In the genomic region with DNA sequence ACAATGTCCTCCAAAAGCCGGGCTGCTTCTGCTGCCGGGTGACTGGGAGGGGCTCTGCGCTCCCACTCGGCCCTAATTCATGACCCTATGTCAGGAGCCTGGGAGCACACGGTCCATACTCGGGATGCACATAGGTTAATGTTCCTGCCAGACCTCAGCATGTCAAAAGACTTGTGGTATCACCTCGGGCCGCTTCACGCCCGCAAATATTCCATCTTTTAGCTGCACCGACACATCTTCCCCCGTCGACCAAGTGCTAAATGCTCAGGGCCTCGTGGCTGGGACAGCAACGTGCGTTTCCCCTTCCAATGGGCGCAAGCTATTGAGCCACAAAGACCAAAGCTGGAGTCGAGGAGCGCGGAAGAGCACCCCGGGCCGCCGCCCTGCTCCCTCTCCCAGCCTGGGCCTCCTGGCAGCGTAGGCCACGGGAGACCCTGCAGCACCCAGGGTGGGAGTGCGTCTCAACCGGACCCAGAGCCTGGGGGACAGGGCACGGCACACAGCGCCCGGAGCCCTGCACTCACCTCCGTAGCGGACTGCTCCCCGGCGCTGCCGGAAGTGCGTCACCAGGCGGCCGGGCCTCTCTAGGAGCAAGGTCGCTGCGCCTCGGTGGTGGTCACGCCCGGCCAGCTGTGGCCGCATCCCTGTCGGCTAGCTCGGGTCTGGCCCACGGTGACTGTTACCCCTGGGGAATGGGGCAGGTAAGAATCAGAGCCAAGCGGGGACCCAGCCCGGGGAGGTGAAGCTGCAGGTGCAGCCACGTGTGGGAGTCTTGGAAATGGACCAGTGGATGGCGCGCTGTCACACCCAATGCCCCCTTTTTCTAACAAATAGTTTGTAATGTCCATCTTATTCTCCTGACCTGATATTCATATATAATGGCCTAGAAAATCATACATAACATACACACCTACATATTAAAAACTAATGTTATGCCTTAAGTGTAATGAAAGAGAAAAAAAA, we compare ENCODE assay signal across 8 cellular contexts. TPM values are rescaled to one million over a fixed set of nuclear protein-coding genes. Genes with fewer than 3 reads are reported as not detected.
DNase-seq lines count a peak whose midpoint lies in the region; ATAC-seq, FAIRE-seq and TF ChIP-seq lines count a peak whose summit lies in the region.

A gene (minus strand): TSS at position 562 of the 963 bp plus-strand sequence. CDS start 5,451 bp downstream, outside the sequence.

- H3K4me2 ChIP-seq in endothelial cell of umbilical vein (ENCODE audit: insufficient read depth, low read length): peak within 1 kb of the TSS; percentile 84

- H3K27me3 ChIP-seq in endothelial cell of umbilical vein (ENCODE audit: control insufficient read depth in 2 of 2, insufficient read depth in 2 of 2, low read length in 2 of 2): no peaks in the 10 kb centered on the region

- peak within 1 kb of the TSS; percentile 96 for H2AFZ ChIP-seq in endothelial cell of umbilical vein (ENCODE audit: low read depth, low read length)

- H3K4me1 ChIP-seq in endothelial cell of umbilical vein (ENCODE audit: control insufficient read depth, extremely low read depth, insufficient read depth, low read length): peaks cover 15% of the 10 kb centered on the region

- peak; percentile 87 for FAIRE-seq in endothelial cell of umbilical vein (lab: Jason Lieb, UNC)

- H3K9ac ChIP-seq in endothelial cell of umbilical vein (replicated peaks; ENCODE audit: extremely low read depth, insufficient read depth, low read length): peak within 1 kb of the TSS; percentile 84

- TSS peak; percentile 74 for BruUV-seq in endothelial cell of umbilical vein (replicated peaks; lab: Mats Ljungman, UMichigan)

- no peaks in the 10 kb centered on the region for H4K20me1 ChIP-seq in endothelial cell of umbilical vein (replicated peaks; ENCODE audit: control insufficient read depth, extremely low read depth, insufficient read depth, low read length)

- no peaks in the 10 kb centered on the region for H3K36me3 ChIP-seq in endothelial cell of umbilical vein (ENCODE audit: control insufficient read depth in 2 of 2, extremely low read depth in 1 of 2, insufficient read depth in 2 of 2, low read length in 2 of 2)

- CTCF ChIA-PET in endothelial cell of umbilical vein (lab: Charles Lee): interaction anchor here (0.7 to 1.4 kb wide), 6 partner anchors 17 to 150 kb away, joined by 4 to 9 read pairs (median 4); no protein-coding TSS in a partner anchor

- peak within 1 kb of the TSS; percentile 46 to 94 (median 82) for H3K4me3 ChIP-seq in endothelial cell of umbilical vein (replicated peaks in 1 of 3; ENCODE audit: insufficient read depth in 1 of 3, low read depth in 1 of 3, low read length in 3 of 3)

- dilution Hi-C loops in endothelial cell of umbilical vein (cut with MboI; ENCODE audit: extremely low pct_ligation_motif_present, low sequenced_read_pairs): no loop called here

- DNase-seq in CMK (ENCODE audit: low read depth) (peak; percentile 49), NOMO-1 treated with dmso at 0.1 percent for 144 hours (lab: John Stamatoyannopoulos, UW; ENCODE audit: unreplicated experiment) (peak; percentile 34), activated T-cell treated with anti-CD3 and anti-CD28 coated beads for 1 hour (ENCODE audit: low read depth) (peak; percentile 66), endothelial cell of umbilical vein (ENCODE audit: low read depth, low spot score) (peak; percentile 76), middle frontal gyrus (ENCODE audit: extremely low spot score, low spot score) (peak; percentile 52)
- peak; percentile 47 to 63 for DNase-seq in stimulated activated CD8-positive, alpha-beta memory T cell treated with anti-CD3 and anti-CD28 coated beads, Interleukin-2, amount 100 ng/mL, for 1 hour (ENCODE audit: low read depth in 2 of 2)

- ATAC-seq in GM19395 (IDR thresholded peaks at IDR 0.05; ENCODE audit: unreplicated experiment): peak; percentile 94
- peak; percentile 96 for ATAC-seq in HG03558 (IDR thresholded peaks at IDR 0.05; ENCODE audit: extremely low read depth, unreplicated experiment)

- intact Hi-C loops in endothelial cell of umbilical vein (cut with micrococcal nuclease): loop anchor here (1.0 kb wide), 1 partner anchor 22 kb away; no protein-coding TSS in a partner anchor

- no peaks in the 10 kb centered on the region for H3K9me3 ChIP-seq in endothelial cell of umbilical vein (replicated peaks; ENCODE audit: control insufficient read depth, insufficient read depth, low read length)

- peak; percentile 89 for TF ChIP-seq POLR2A in endothelial cell of umbilical vein (IDR thresholded peaks at IDR 0.05; ENCODE audit: low read depth, low read length)

- H3K79me2 ChIP-seq in endothelial cell of umbilical vein (ENCODE audit: control insufficient read depth, insufficient read depth, low read length): peaks cover 4% of the 10 kb centered on the region

- POLR2A ChIA-PET in endothelial cell of umbilical vein (lab: Charles Lee): interaction anchor here (1.3 kb wide), 1 partner anchor 22 kb away, joined by 8 read pairs; no protein-coding TSS in a partner anchor

- no peak for TF ChIP-seq CTCF in endothelial cell of umbilical vein (IDR thresholded peaks at IDR 0.05; ENCODE audit: extremely low read depth in 1 of 2, insufficient read depth in 1 of 2, low read depth in 1 of 2, low read length in 2 of 2)

- peak within 1 kb of the TSS; percentile 57 for H3K27ac ChIP-seq in endothelial cell of umbilical vein (ENCODE audit: insufficient read depth, low read depth, low read length)

- H3K9me1 ChIP-seq in endothelial cell of umbilical vein (replicated peaks; ENCODE audit: control insufficient read depth, extremely low read depth, insufficient read depth, low read length): no peaks in the 10 kb centered on the region

TF ChIP-seq in endothelial cell of umbilical vein, 7 proteins besides CTCF, POLR2A, EP300 and RAD21:
- TF ChIP-seq FOS (IDR thresholded peaks at IDR 0.05; ENCODE audit: borderline replicate concordance, insufficient read depth, low read length): no peak
- TF ChIP-seq, protein P1, sequence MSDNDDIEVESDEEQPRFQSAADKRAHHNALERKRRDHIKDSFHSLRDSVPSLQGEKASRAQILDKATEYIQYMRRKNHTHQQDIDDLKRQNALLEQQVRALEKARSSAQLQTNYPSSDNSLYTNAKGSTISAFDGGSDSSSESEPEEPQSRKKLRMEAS (IDR thresholded peaks at IDR 0.05; ENCODE audit: insufficient read depth, insufficient read length): peak; percentile 10
- TF ChIP-seq GATA2 (IDR thresholded peaks at IDR 0.05; ENCODE audit: insufficient read depth, insufficient read length, low read depth, low read length): no peak
- TF ChIP-seq MYC (IDR thresholded peaks at IDR 0.05; ENCODE audit: low read depth, low read length): no peak
- TF ChIP-seq POLR2AphosphoS5 (IDR thresholded peaks at IDR 0.05; ENCODE audit: insufficient read depth, low read depth, low read length): peak; percentile 95
TF ChIP-seq in endothelial cell of umbilical vein: peak in this region for 2.

RNA-seq across cellular contexts. Expression of the gene that starts here (rescaled TPM):
- 4.7 and 6.4 TPM in 2 replicates for total RNA-seq in endothelial cell of umbilical vein
- 2.1 TPM in 2 replicates for polyA plus RNA-seq in endothelial cell of umbilical vein
- 2.6 and 2.9 TPM in 2 replicates for polyA plus RNA-seq in endothelial cell of umbilical vein (2011; cell fraction: cytosol; rRNA removed)
- 5.0 and 7.5 TPM in 2 replicates for polyA plus RNA-seq in endothelial cell of umbilical vein (2011; cell fraction: nucleus; rRNA removed)
- 7.8 and 8.6 TPM in 2 replicates for polyA plus RNA-seq in endothelial cell of umbilical vein (2012)
- polyA minus RNA-seq in endothelial cell of umbilical vein: 3.6 and 7.1 TPM in 2 replicates
- 1.8 TPM for polyA minus RNA-seq in endothelial cell of umbilical vein (2011; cell fraction: cytosol; rRNA and poly(A)+ RNA removed)
- polyA minus RNA-seq in endothelial cell of umbilical vein (2011; cell fraction: nucleus; rRNA and poly(A)+ RNA removed): 2.7 and 4.6 TPM in 2 replicates

Comparison
In these comparisons a context has a peak if more than half of its experiments do, and no peak if none do; other contexts are left out.
1. Peak in every context shown above with its lines: DNase-seq, ATAC-seq, H3K4me3 ChIP-seq and H3K27ac ChIP-seq.